Comparison of ENCODE assay signal across 16 cellular contexts in the genomic region with DNA sequence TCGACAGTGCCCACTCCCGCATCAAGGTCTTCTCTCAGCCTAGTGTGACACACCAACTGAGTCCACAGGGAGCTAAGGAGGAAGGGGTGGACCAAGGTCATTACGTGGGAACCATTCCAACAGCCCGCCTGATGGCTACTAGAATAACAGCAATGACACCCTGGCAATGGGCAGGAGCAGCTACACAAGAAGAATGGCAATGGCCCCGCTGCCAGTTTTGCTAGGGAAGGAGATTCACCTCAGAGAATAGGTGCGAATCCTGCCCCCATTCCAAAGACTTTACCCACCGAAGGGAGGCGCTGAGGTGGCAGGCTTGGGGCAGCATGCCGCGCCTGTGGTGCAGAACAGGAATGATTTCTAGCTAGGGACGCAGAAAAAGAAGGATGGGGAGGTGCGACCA. TPM values are rescaled to one million over a fixed set of nuclear protein-coding genes. Genes with fewer than 3 reads are reported as not detected.
DNase-seq lines count a peak whose midpoint lies in the region; ATAC-seq and TF ChIP-seq lines count a peak whose summit lies in the region.
"Had no signal": no experiment of that assay in that cellular context is flagged by ENCODE, and none has a peak within 500 bp of the region (broad histone marks: within the 10 kb centered on the region; RNA-seq: fewer than 3 reads in every experiment).

No MANE protein-coding gene starts in this region.

- H3K27me3 Mint-ChIP-seq in CD4-positive, alpha-beta memory T cell = peaks cover 51 to 54% of the 10 kb centered on the region in 2 donors
- H3K27me3 Mint-ChIP-seq in glutamatergic neuron (ENCODE audit: unreplicated experiment) = peaks cover 31% of the 10 kb centered on the region
- peaks cover 100% of the 10 kb centered on the region for H3K27me3 Mint-ChIP-seq in neural crest cell (ENCODE audit: low read depth)

- H3K9me3 Mint-ChIP-seq in CD4-positive, alpha-beta memory T cell = peaks cover 0 to 3% (median 0%) of the 10 kb centered on the region in 8 donors
- H3K9me3 Mint-ChIP-seq in glutamatergic neuron (ENCODE audit: unreplicated experiment) (peaks cover 7% of the 10 kb centered on the region), neural crest cell (no peaks in the 10 kb centered on the region)
- H3K9me3 Mint-ChIP-seq: effector memory CD8-positive, alpha-beta T cell; HFFc6 had no signal

- H3K27ac Mint-ChIP-seq in CD4-positive, alpha-beta memory T cell = no peak overlapping the region
- H3K27ac Mint-ChIP-seq in glutamatergic neuron (ENCODE audit: unreplicated experiment) (no peak overlapping the region), neural crest cell (ENCODE audit: unreplicated experiment) (no peak overlapping the region)
- H3K27ac Mint-ChIP-seq: effector memory CD8-positive, alpha-beta T cell; HFFc6 had no signal

- H3K4me1 Mint-ChIP-seq in CD4-positive, alpha-beta memory T cell = peaks cover 8 to 47% (median 33%) of the 10 kb centered on the region in 4 donors
- peaks cover 4% of the 10 kb centered on the region for H3K4me1 Mint-ChIP-seq in glutamatergic neuron (ENCODE audit: low read depth, unreplicated experiment)
- peaks cover 14% of the 10 kb centered on the region for H3K4me1 Mint-ChIP-seq in neural crest cell

- CTCF ChIA-PET in CD4-positive, alpha-beta memory T cell (lab: Charles Lee; ENCODE audit: partially characterized antibody) = no interaction called here

- ATAC-seq in HG03045 (IDR thresholded peaks at IDR 0.05; ENCODE audit: unreplicated experiment) = no peak
- ATAC-seq in body of pancreas = no peak

- H3K4me1 ChIP-seq in CD4-positive, alpha-beta memory T cell (ENCODE audit: insufficient read depth, low read length) = peaks cover 27% of the 10 kb centered on the region
- H3K4me1 ChIP-seq in BE2C (no peaks in the 10 kb centered on the region), body of pancreas (peaks cover 19% of the 10 kb centered on the region)
- H3K4me1 ChIP-seq: adrenal gland, SJSA1 had no signal

- intact Hi-C loops in CD4-positive, alpha-beta memory T cell (cut with micrococcal nuclease) = no loop called here
- intact Hi-C loops in body of pancreas (cut with DNase I) = no loop called here

- DNase-seq in CD4-positive, alpha-beta memory T cell = no peak
- DNase-seq in H7 = peak; percentile 54
- DNase-seq in glutamatergic neuron = peak; percentile 20
- no peak for DNase-seq in neural crest cell (ENCODE audit: low read depth, low spot score)
- DNase-seq in BE2C = no peak
- DNase-seq in body of pancreas = no peak
- DNase-seq: activated T-cell treated with anti-CD3 and anti-CD28 coated beads, Interleukin-2, amount 50 U/mL, for 48 hours; adrenal gland; DMS153; effector memory CD8-positive, alpha-beta T cell; HFFc6 had no signal

- H3K36me3 Mint-ChIP-seq in CD4-positive, alpha-beta memory T cell = peaks cover 0 to 3% of the 10 kb centered on the region in 2 donors
- H3K36me3 Mint-ChIP-seq in glutamatergic neuron (ENCODE audit: unreplicated experiment) (no peaks in the 10 kb centered on the region), neural crest cell (ENCODE audit: low read depth) (no peaks in the 10 kb centered on the region)

- POLR2A ChIA-PET in CD4-positive, alpha-beta memory T cell (lab: Charles Lee; ENCODE audit: partially characterized antibody) = no interaction called here

- no peak overlapping the region for H3K4me3 ChIP-seq in CD4-positive, alpha-beta memory T cell (ENCODE audit: low read length in 2 of 2)
- H3K4me3 ChIP-seq in H7 (ENCODE audit: insufficient read depth, low read depth, low read length) (peak overlapping the region; percentile 33; the same call in 1 of the 2 replicates), BE2C (ENCODE audit: low read depth, low read length) (no peak overlapping the region), body of pancreas (no peak overlapping the region)
- H3K4me3 ChIP-seq: SJSA1, tibial nerve had no signal

- H3K27me3 ChIP-seq in CD4-positive, alpha-beta memory T cell (ENCODE audit: insufficient read depth, low read length) = peaks cover 19% of the 10 kb centered on the region
- H3K27me3 ChIP-seq in H7 (ENCODE audit: control insufficient read depth, insufficient read depth, low read length) (peaks cover 62% of the 10 kb centered on the region), BE2C (no peaks in the 10 kb centered on the region), body of pancreas (peaks cover 0 to 29% of the 10 kb centered on the region in 2 donors)

- no peaks in the 10 kb centered on the region for H3K9me3 ChIP-seq in CD4-positive, alpha-beta memory T cell (ENCODE audit: control insufficient read depth in 1 of 2, low read length in 2 of 2)
- H3K9me3 ChIP-seq in BE2C (no peaks in the 10 kb centered on the region), body of pancreas (no peaks in the 10 kb centered on the region)
- H3K9me3 ChIP-seq: adrenal gland, SJSA1, tibial nerve had no signal

- WGBS in body of pancreas, 2 donors = 2 to 9% methylated on average over 7 to 12 of the region's 12 CpGs

- TF ChIP-seq POLR2A in body of pancreas (IDR thresholded peaks at IDR 0.05) = no peak

- no peaks in the 10 kb centered on the region for H3K36me3 ChIP-seq in CD4-positive, alpha-beta memory T cell (ENCODE audit: insufficient read depth, low read length)
- H3K36me3 ChIP-seq in H7 (replicated peaks; ENCODE audit: control insufficient read depth, insufficient read depth, low read length) (no peaks in the 10 kb centered on the region), BE2C (no peaks in the 10 kb centered on the region), body of pancreas (replicated peaks in 1 of 2; ENCODE audit: insufficient read depth in 1 of 2, low read depth in 2 of 2) (no peaks in the 10 kb centered on the region)
- H3K36me3 ChIP-seq: adrenal gland, SJSA1, tibial nerve had no signal

- TF ChIP-seq CTCF in glutamatergic neuron (IDR thresholded peaks at IDR 0.05; ENCODE audit: partially characterized antibody, unreplicated experiment) (no peak), neural crest cell (conservative IDR thresholded peaks at IDR 0.05) (no peak), BE2C (IDR thresholded peaks at IDR 0.05; ENCODE audit: low read depth, low read length) (no peak), body of pancreas (IDR thresholded peaks at IDR 0.05) (no peak)

- H3K4me3 Mint-ChIP-seq in CD4-positive, alpha-beta memory T cell = peak overlapping the region in 6 of 8 donors; percentile 13 to 73 (median 64)
- peak overlapping the region; percentile 85 for H3K4me3 Mint-ChIP-seq in glutamatergic neuron (ENCODE audit: unreplicated experiment)
- H3K4me3 Mint-ChIP-seq in neural crest cell = peak overlapping the region; percentile 53
- H3K4me3 Mint-ChIP-seq: HFFc6 had no signal

- no peak overlapping the region for H3K27ac ChIP-seq in CD4-positive, alpha-beta memory T cell (ENCODE audit: low read depth, low read length)
- no peak overlapping the region for H3K27ac ChIP-seq in body of pancreas
- H3K27ac ChIP-seq: adrenal gland, SJSA1, tibial nerve had no signal

RNA-seq across cellular contexts. Expression of gene WT1, which starts 9.1 kb away (rescaled TPM):
- total RNA-seq in CD4-positive, alpha-beta memory T cell = not detected
- polyA plus RNA-seq in CD4-positive, alpha-beta memory T cell = not detected
- 0.10 TPM in 1 of 2 replicates, not detected in the other for total RNA-seq in H7 (2014; rRNA removed; shearing (Covaris generic))
- total RNA-seq in glutamatergic neuron (ENCODE audit: unreplicated experiment) (not detected), neural crest cell (not detected in 2 replicates), body of pancreas (1 to 10 TPM in 1 of 2 donors, under 1 TPM in 1; 0.99 to 1.0 TPM)
- 6.7 TPM for polyA plus RNA-seq in BE2C (2012; ENCODE audit: insufficient read depth, insufficient read length, low read depth)
- total RNA-seq: HFFc6, SJSA1, skeletal muscle tissue, tibial nerve had no signal
- polyA plus RNA-seq: BJ had no signal

Comparison
In these comparisons a context has a peak if more than half of its experiments do, and no peak if none do; other contexts are left out.
1. DNase-seq: peak in H7 (single experiment) and glutamatergic neuron (single experiment); none in CD4-positive, alpha-beta memory T cell (0 of 5), neural crest cell (single experiment), BE2C (single experiment) and body of pancreas (0 of 4).
2. Peak in every context shown above with its lines, with median percentiles within 50 percentile points of each other: H3K4me3 Mint-ChIP-seq.